ENCODE assay signal across 15 cellular contexts in genomic region chr18:46160050-46160798, GRCh38. TPM values are rescaled to one million over a fixed set of nuclear protein-coding genes. Genes with fewer than 3 reads are reported as not detected.
DNase-seq lines count a peak whose midpoint lies in the region; ATAC-seq and TF ChIP-seq lines count a peak whose summit lies in the region.
"Had no signal": no experiment of that assay in that cellular context is flagged by ENCODE, and none has a peak within 500 bp of the region (broad histone marks: within the 10 kb centered on the region; RNA-seq: fewer than 3 reads in every experiment).

No MANE protein-coding gene starts in this region.

- H3K4me3 Mint-ChIP-seq in activated naive CD4-positive, alpha-beta T cell treated with anti-CD3 and anti-CD28 coated beads, Interleukin-2, amount 50 U/mL, for 24 hours = no peak overlapping the region
- H3K4me3 Mint-ChIP-seq in T-helper 17 cell (peak overlapping the region; percentile 70), type B pancreatic cell (no peak overlapping the region), glutamatergic neuron (ENCODE audit: unreplicated experiment) (no peak overlapping the region)
- H3K4me3 Mint-ChIP-seq: activated CD8-positive, alpha-beta memory T cell treated with anti-CD3 and anti-CD28 coated beads, Interleukin-2, amount 10 ng/mL, durations not matched to agents 7 days and 5 days; H9 had no signal

- no peaks in the 10 kb centered on the region for H3K9me3 ChIP-seq in T-helper 17 cell (ENCODE audit: control insufficient read depth, low read length, poor library complexity, severe bottlenecking)
- H3K9me3 ChIP-seq: adrenal gland had no signal

- H3K9me3 Mint-ChIP-seq in activated naive CD4-positive, alpha-beta T cell treated with anti-CD3 and anti-CD28 coated beads, Interleukin-2, amount 50 U/mL, for 24 hours = no peaks in the 10 kb centered on the region
- peaks cover 0 to 3% of the 10 kb centered on the region in 2 donors for H3K9me3 Mint-ChIP-seq in activated naive CD4-positive, alpha-beta T cell treated with anti-CD3 and anti-CD28 coated beads, Interleukin-2, amount 50 U/mL, for 72 hours
- H3K9me3 Mint-ChIP-seq in type B pancreatic cell (peaks cover 10% of the 10 kb centered on the region), glutamatergic neuron (ENCODE audit: unreplicated experiment) (no peaks in the 10 kb centered on the region)
- H3K9me3 Mint-ChIP-seq: H9 had no signal

- peaks cover 62% of the 10 kb centered on the region for H3K4me1 Mint-ChIP-seq in activated naive CD4-positive, alpha-beta T cell treated with anti-CD3 and anti-CD28 coated beads, Interleukin-2, amount 50 U/mL, for 24 hours
- H3K4me1 Mint-ChIP-seq in T-helper 17 cell (peaks cover 50% of the 10 kb centered on the region), type B pancreatic cell (ENCODE audit: unreplicated experiment) (peaks cover 3% of the 10 kb centered on the region), glutamatergic neuron (ENCODE audit: low read depth, unreplicated experiment) (no peaks in the 10 kb centered on the region)

- in situ Hi-C loops in GM13977 (cut with MboI; ENCODE audit: low pct_unique_long_range_greater_than_20kb, low sequenced_read_pairs, unreplicated experiment) = no loop called here

- H3K27ac Mint-ChIP-seq in activated naive CD4-positive, alpha-beta T cell treated with anti-CD3 and anti-CD28 coated beads, Interleukin-2, amount 50 U/mL, for 24 hours = peak overlapping the region; percentile 19
- peak overlapping the region in 1 of 2 donors; percentile 77 for H3K27ac Mint-ChIP-seq in activated naive CD4-positive, alpha-beta T cell treated with anti-CD3 and anti-CD28 coated beads, Interleukin-2, amount 50 U/mL, for 72 hours
- H3K27ac Mint-ChIP-seq in T-helper 17 cell (peak overlapping the region; percentile 85), type B pancreatic cell (peak overlapping the region; percentile 90), glutamatergic neuron (ENCODE audit: unreplicated experiment) (no peak overlapping the region)
- H3K27ac Mint-ChIP-seq: activated CD8-positive, alpha-beta memory T cell treated with anti-CD3 and anti-CD28 coated beads, Interleukin-2, amount 10 ng/mL, durations not matched to agents 7 days and 5 days; H9 had no signal

- TF ChIP-seq CTCF in type B pancreatic cell (conservative IDR thresholded peaks at IDR 0.05) (no peak), glutamatergic neuron (IDR thresholded peaks at IDR 0.05; ENCODE audit: partially characterized antibody, unreplicated experiment) (no peak), GM13977 (IDR thresholded peaks at IDR 0.05; ENCODE audit: extremely low read depth, insufficient read depth, missing control alignments) (no peak)

- ATAC-seq in activated naive CD4-positive, alpha-beta T cell treated with anti-CD3 and anti-CD28 coated beads, Interleukin-2, amount 50 U/mL, for 72 hours = no peak
- ATAC-seq in T-helper 17 cell = no peak
- ATAC-seq: activated CD8-positive, alpha-beta memory T cell treated with anti-CD3 and anti-CD28 coated beads, Interleukin-2, amount 10 ng/mL, durations not matched to agents 7 days and 5 days had no signal

- H3K36me3 Mint-ChIP-seq in activated naive CD4-positive, alpha-beta T cell treated with anti-CD3 and anti-CD28 coated beads, Interleukin-2, amount 50 U/mL, for 24 hours = peaks cover 3% of the 10 kb centered on the region
- peaks cover 0 to 19% of the 10 kb centered on the region in 2 donors for H3K36me3 Mint-ChIP-seq in activated naive CD4-positive, alpha-beta T cell treated with anti-CD3 and anti-CD28 coated beads, Interleukin-2, amount 50 U/mL, for 72 hours
- no peaks in the 10 kb centered on the region for H3K36me3 Mint-ChIP-seq in T-helper 17 cell (ENCODE audit: low read depth)
- peaks cover 4% of the 10 kb centered on the region for H3K36me3 Mint-ChIP-seq in type B pancreatic cell
- H3K36me3 Mint-ChIP-seq in glutamatergic neuron (ENCODE audit: unreplicated experiment) = no peaks in the 10 kb centered on the region

- DNase-seq in activated naive CD4-positive, alpha-beta T cell treated with anti-CD3 and anti-CD28 coated beads, Interleukin-2, amount 50 U/mL, for 72 hours (ENCODE audit: low spot score in 2 of 2) = no peak
- DNase-seq in T-helper 17 cell = no peak
- peak; percentile 22 for DNase-seq in glomerular visceral epithelial cell (ENCODE audit: extremely low spot score)
- DNase-seq in type B pancreatic cell (ENCODE audit: extremely low spot score, unreplicated experiment) = no peak
- DNase-seq in glutamatergic neuron = no peak
- DNase-seq in SHP77 treated with DMSO at 0.1 percent for 48 hours (lab: John Stamatoyannopoulos, UW) = no peak
- DNase-seq in GM13977 (ENCODE audit: low spot score) = no peak
- DNase-seq: activated CD8-positive, alpha-beta memory T cell treated with anti-CD3 and anti-CD28 coated beads, Interleukin-2, amount 10 ng/mL, durations not matched to agents 7 days and 5 days; adrenal gland; DMS 273 treated with DMSO at 0.1 percent for 48 hours; H9; NCI-H1930; NCI-H774; stimulated activated CD4-positive, alpha-beta T cell treated with anti-CD3 and anti-CD28 coated beads, Interleukin-15, amount 100 ng/mL, for 24 hours had no signal

- no peaks in the 10 kb centered on the region for H3K27me3 Mint-ChIP-seq in activated naive CD4-positive, alpha-beta T cell treated with anti-CD3 and anti-CD28 coated beads, Interleukin-2, amount 50 U/mL, for 24 hours
- no peaks in the 10 kb centered on the region for H3K27me3 Mint-ChIP-seq in T-helper 17 cell
- H3K27me3 Mint-ChIP-seq in type B pancreatic cell = no peaks in the 10 kb centered on the region
- H3K27me3 Mint-ChIP-seq in glutamatergic neuron (ENCODE audit: unreplicated experiment) = peaks cover 4% of the 10 kb centered on the region

RNA-seq across cellular contexts. Expression of gene HAUS1, which starts 56.0 kb away (rescaled TPM):
- total RNA-seq in activated naive CD4-positive, alpha-beta T cell treated with anti-CD3 and anti-CD28 coated beads, Interleukin-2, amount 50 U/mL, for 72 hours = 10 to 100 TPM; 54.4 to 61.4 TPM
- total RNA-seq in T-helper 17 cell = 10 to 100 TPM; 14.9 to 15.8 TPM
- 22.0 and 55.1 TPM in 2 replicates for total RNA-seq in type B pancreatic cell (ENCODE audit: low replicate concordance)
- total RNA-seq in glutamatergic neuron (ENCODE audit: unreplicated experiment) = 32.2 TPM
